Comparison of ENCODE assay signal across 8 cellular contexts in the genomic region with DNA sequence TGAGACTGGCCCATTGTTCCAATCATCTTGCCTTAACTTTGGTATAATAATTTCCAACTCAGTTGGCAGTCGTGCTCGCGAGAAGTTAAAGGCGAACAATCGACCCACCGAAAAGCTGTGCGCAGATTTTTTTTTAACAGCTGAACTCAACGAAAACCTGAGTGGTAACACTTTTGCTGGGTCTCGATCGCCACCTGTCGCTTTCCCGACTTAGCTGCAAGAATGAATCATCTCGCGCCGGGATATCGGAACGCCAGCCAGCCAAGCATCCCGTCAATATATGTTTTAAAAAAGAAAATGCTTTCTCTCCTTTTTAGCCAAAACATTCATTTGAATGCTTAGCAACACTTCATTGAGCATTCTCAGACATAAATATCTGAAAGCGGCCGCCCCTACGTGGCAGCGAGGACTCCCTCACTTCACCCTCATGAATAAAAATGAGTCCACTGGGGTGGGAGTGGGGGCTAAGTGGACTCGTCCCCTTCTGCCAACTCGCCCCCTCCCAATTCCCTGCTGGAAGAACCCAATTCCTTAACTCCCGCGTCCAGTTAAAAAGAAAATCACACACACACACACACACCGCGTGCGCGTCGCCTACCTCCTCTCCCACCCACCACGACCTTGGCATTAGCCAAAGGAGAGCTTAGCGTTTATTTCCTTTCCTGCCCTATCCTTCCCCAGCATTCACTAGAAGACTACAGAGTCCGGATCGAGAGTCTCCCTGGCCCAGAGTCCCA. TPM values are rescaled to one million over a fixed set of nuclear protein-coding genes. Genes with fewer than 3 reads are reported as not detected.
DNase-seq lines count a peak whose midpoint lies in the region; ATAC-seq, FAIRE-seq and TF ChIP-seq lines count a peak whose summit lies in the region.

No MANE protein-coding gene starts in this region.

- H3K9me3 ChIP-seq in SK-N-SH (no peaks in the 10 kb centered on the region), keratinocyte (ENCODE audit: control insufficient read depth, low read depth, low read length) (no peaks in the 10 kb centered on the region)

- peaks cover 3% of the 10 kb centered on the region for H3F3A ChIP-seq in SK-N-SH (replicated peaks; ENCODE audit: insufficient read depth)

- H2AFZ ChIP-seq in SK-N-SH (ENCODE audit: low read depth) (no peak overlapping the region), keratinocyte (ENCODE audit: control insufficient read depth, low read length) (peak overlapping the region; percentile 76)

- CTCF ChIA-PET in SK-N-SH (lab: Yijun Ruan, JAX), result interaction anchor here (0.8 to 9.0 kb wide), 18 partner anchors 13 to 1529 kb away, joined by 3 to 95 read pairs (median 3); a partner anchor contains a TSS

- no peaks in the 10 kb centered on the region for H3K36me3 ChIP-seq in SK-N-SH (replicated peaks in 1 of 2; ENCODE audit: control insufficient read depth in 1 of 2, insufficient read depth in 2 of 2, low read length in 1 of 2)
- peaks cover 3 to 8% of the 10 kb centered on the region in 2 experiments for H3K36me3 ChIP-seq in keratinocyte (ENCODE audit: control insufficient read depth in 2 of 2, extremely low read depth in 1 of 2, insufficient read depth in 2 of 2, low read length in 2 of 2)

- H3K27me3 ChIP-seq in SK-N-SH (ENCODE audit: insufficient read depth) (peaks cover 76% of the 10 kb centered on the region), keratinocyte (ENCODE audit: control insufficient read depth, extremely low read depth, insufficient read depth, low read length) (no peaks in the 10 kb centered on the region)

- peak; percentile 77 for TF ChIP-seq CTCF in LNCaP clone FGC (IDR thresholded peaks at IDR 0.05; ENCODE audit: control insufficient read depth, extremely low read depth, insufficient read depth)
- peak; percentile 79 for TF ChIP-seq CTCF in SK-N-SH (IDR thresholded peaks at IDR 0.05)
- TF ChIP-seq CTCF in keratinocyte (optimal IDR thresholded peaks at IDR 0.05 in 1 of 3, IDR thresholded peaks at IDR 0.05 in 1 of 3, conservative IDR thresholded peaks at IDR 0.05 in 1 of 3; ENCODE audit: extremely low read depth in 1 of 3, insufficient read depth in 2 of 3, low read length in 3 of 3), result peak; percentile 74 to 83 (median 82)

- WGBS in SK-N-SH (ENCODE audit: low lambda C conversion rate), result 3% methylated on average over 35 of the region's 35 CpGs

- peak; percentile 81 for TF ChIP-seq RAD21 in SK-N-SH (IDR thresholded peaks at IDR 0.05; ENCODE audit: low read length)

- dilution Hi-C loops in keratinocyte (cut with MboI; ENCODE audit: extremely low pct_ligation_motif_present, low sequenced_read_pairs), result no loop called here

- H3K4me1 ChIP-seq in SK-N-SH (ENCODE audit: control insufficient read depth in 1 of 2, insufficient read depth in 2 of 2, low read depth in 1 of 2, low read length in 1 of 2) (peaks cover 4% of the 10 kb centered on the region in 2 experiments; a peak in 1 of 4 replicates), keratinocyte (ENCODE audit: control insufficient read depth, extremely low read depth, insufficient read depth, low read length) (peaks cover 24% of the 10 kb centered on the region)

- H3K4me2 ChIP-seq in SK-N-SH (peak overlapping the region; percentile 73), keratinocyte (ENCODE audit: control insufficient read depth, extremely low read depth, insufficient read depth, low read depth, low read length) (peak overlapping the region; percentile 88)

- no peaks in the 10 kb centered on the region for H3K9me1 ChIP-seq in keratinocyte (ENCODE audit: control insufficient read depth, extremely low read depth, insufficient read depth, low read length)

- DNase-seq in GM03348 (ENCODE audit: low spot score) (peak; percentile 67), LNCaP clone FGC (ENCODE audit: low read depth) (peak; percentile 48), SK-N-SH (peak; percentile 74), dedifferentiated amniotic fluid mesenchymal stem cell (ENCODE audit: extremely low spot score) (peak; percentile 95), keratinocyte (ENCODE audit: low read depth, low spot score) (no peak)
- no peak for DNase-seq in central memory CD4-positive, alpha-beta T cell

- H3K9me2 ChIP-seq in SK-N-SH, result no peaks in the 10 kb centered on the region

- no peak for TF ChIP-seq EP300 in SK-N-SH (IDR thresholded peaks at IDR 0.05; ENCODE audit: borderline replicate concordance in 1 of 2, low read depth in 1 of 2, low read length in 1 of 2)

- no peak for ATAC-seq in HG02981 (IDR thresholded peaks at IDR 0.05; ENCODE audit: unreplicated experiment)

- POLR2A ChIA-PET in SK-N-SH (lab: Yijun Ruan, JAX), result no interaction called here

- H3K27ac ChIP-seq in SK-N-SH (ENCODE audit: low read depth in 2 of 2, low read length in 1 of 2) (no peak overlapping the region), keratinocyte (ENCODE audit: control insufficient read depth, insufficient read depth, low read length) (peak overlapping the region; percentile 92), skin epidermis (peak overlapping the region in 19 of 21 experiments; percentile 48 to 86 (median 71))

- peak; percentile 93 for FAIRE-seq in keratinocyte (lab: Jason Lieb, UNC)

- no peak overlapping the region for H3K4me3 ChIP-seq in LNCaP clone FGC (ENCODE audit: low read depth, low read length)
- peak overlapping the region in 1 of 2 experiments; percentile 16; a peak in 2 of 4 replicates for H3K4me3 ChIP-seq in SK-N-SH (ENCODE audit: low read depth in 2 of 2, low read length in 1 of 2)
- H3K4me3 ChIP-seq in keratinocyte (ENCODE audit: control insufficient read depth in 2 of 3, extremely low read depth in 1 of 3, insufficient read depth in 2 of 3, low read depth in 1 of 3, low read length in 3 of 3), result peak overlapping the region; percentile 77 to 98 (median 97)
- peak overlapping the region; percentile 28 to 56 (median 46) for H3K4me3 ChIP-seq in skin epidermis

- no peaks in the 10 kb centered on the region for H3K79me2 ChIP-seq in SK-N-SH (ENCODE audit: insufficient read depth)
- H3K79me2 ChIP-seq in keratinocyte (ENCODE audit: control insufficient read depth, insufficient read depth, low read length), result peaks cover 58% of the 10 kb centered on the region

- H3K9ac ChIP-seq in SK-N-SH, result no peak overlapping the region
- peak overlapping the region; percentile 98 for H3K9ac ChIP-seq in keratinocyte (ENCODE audit: control insufficient read depth, extremely low read depth, insufficient read depth, low read length)

- H4K20me1 ChIP-seq in SK-N-SH (ENCODE audit: insufficient read depth) (no peaks in the 10 kb centered on the region), keratinocyte (ENCODE audit: control insufficient read depth, extremely low read depth, insufficient read depth, low read length) (no peaks in the 10 kb centered on the region)

TF ChIP-seq in SK-N-SH, 30 proteins besides CTCF, POLR2A, EP300 and RAD21 (continues in another document):
- no peak for TF ChIP-seq EZH2phosphoT487 (IDR thresholded peaks at IDR 0.05; ENCODE audit: borderline replicate concordance, low read depth)
- TF ChIP-seq, protein P1, sequence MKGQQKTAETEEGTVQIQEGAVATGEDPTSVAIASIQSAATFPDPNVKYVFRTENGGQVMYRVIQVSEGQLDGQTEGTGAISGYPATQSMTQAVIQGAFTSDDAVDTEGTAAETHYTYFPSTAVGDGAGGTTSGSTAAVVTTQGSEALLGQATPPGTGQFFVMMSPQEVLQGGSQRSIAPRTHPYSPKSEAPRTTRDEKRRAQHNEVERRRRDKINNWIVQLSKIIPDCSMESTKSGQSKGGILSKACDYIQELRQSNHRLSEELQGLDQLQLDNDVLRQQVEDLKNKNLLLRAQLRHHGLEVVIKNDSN (IDR thresholded peaks at IDR 0.05; ENCODE audit: borderline replicate concordance, low read depth), result no peak
- TF ChIP-seq, protein P2, sequence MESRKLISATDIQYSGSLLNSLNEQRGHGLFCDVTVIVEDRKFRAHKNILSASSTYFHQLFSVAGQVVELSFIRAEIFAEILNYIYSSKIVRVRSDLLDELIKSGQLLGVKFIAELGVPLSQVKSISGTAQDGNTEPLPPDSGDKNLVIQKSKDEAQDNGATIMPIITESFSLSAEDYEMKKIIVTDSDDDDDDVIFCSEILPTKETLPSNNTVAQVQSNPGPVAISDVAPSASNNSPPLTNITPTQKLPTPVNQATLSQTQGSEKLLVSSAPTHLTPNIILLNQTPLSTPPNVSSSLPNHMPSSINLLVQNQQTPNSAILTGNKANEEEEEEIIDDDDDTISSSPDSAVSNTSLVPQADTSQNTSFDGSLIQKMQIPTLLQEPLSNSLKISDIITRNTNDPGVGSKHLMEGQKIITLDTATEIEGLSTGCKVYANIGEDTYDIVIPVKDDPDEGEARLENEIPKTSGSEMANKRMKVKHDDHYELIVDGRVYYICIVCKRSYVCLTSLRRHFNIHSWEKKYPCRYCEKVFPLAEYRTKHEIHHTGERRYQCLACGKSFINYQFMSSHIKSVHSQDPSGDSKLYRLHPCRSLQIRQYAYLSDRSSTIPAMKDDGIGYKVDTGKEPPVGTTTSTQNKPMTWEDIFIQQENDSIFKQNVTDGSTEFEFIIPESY (IDR thresholded peaks at IDR 0.05; ENCODE audit: borderline replicate concordance, low read depth), result no peak

RNA-seq across cellular contexts. Expression of a gene that starts 1.5 kb away (rescaled TPM):
- polyA plus RNA-seq in SK-N-SH (2012; rRNA removed), result 0.03 and 0.10 TPM in 2 replicates
- polyA plus RNA-seq in SK-N-SH (2012; cell fraction: cytosol; rRNA removed), result 0.04 and 0.05 TPM in 2 replicates
- 0.06 and 0.08 TPM in 2 replicates for polyA plus RNA-seq in SK-N-SH (2012; cell fraction: nucleus; rRNA removed)
- polyA plus RNA-seq in keratinocyte, result 82.3 to 152 TPM (median 96.9 TPM) in 3 replicates
- polyA plus RNA-seq in keratinocyte (2011; ENCODE audit: low read depth), result 7.1 TPM
- polyA plus RNA-seq in keratinocyte (2011; cell fraction: cytosol; rRNA removed), result 15.0 and 22.4 TPM in 2 replicates
- 195 and 205 TPM in 2 replicates for polyA plus RNA-seq in keratinocyte (2011; cell fraction: nucleus; rRNA removed)
- polyA plus RNA-seq in keratinocyte (2012; ENCODE audit: low replicate concordance), result 3.6 and 129 TPM in 2 replicates
- polyA minus RNA-seq in keratinocyte, result 274 to 427 TPM (median 290 TPM) in 3 replicates
- polyA minus RNA-seq in keratinocyte (2011; cell fraction: cytosol; rRNA and poly(A)+ RNA removed), result 51.0 TPM
- polyA minus RNA-seq in keratinocyte (2011; cell fraction: nucleus; rRNA and poly(A)+ RNA removed), result 365 and 633 TPM in 2 replicates

RNA-seq across cellular contexts. Expression of a gene that starts 39.2 kb away (rescaled TPM):
- polyA plus RNA-seq in SK-N-SH (2012; rRNA removed), result 431 and 600 TPM in 2 replicates
- 554 and 614 TPM in 2 replicates for polyA plus RNA-seq in SK-N-SH (2012; cell fraction: cytosol; rRNA removed)
- polyA plus RNA-seq in SK-N-SH (2012; cell fraction: nucleus; rRNA removed), result 123 and 150 TPM in 2 replicates
- polyA plus RNA-seq in keratinocyte, result 160 to 489 TPM (median 474 TPM) in 3 replicates
- polyA plus RNA-seq in keratinocyte (2011; ENCODE audit: low read depth), result 441 TPM
- polyA plus RNA-seq in keratinocyte (2011; cell fraction: cytosol; rRNA removed), result 152 and 383 TPM in 2 replicates
- polyA plus RNA-seq in keratinocyte (2011; cell fraction: nucleus; rRNA removed), result 97.3 and 102 TPM in 2 replicates
- 399 and 440 TPM in 2 replicates for polyA plus RNA-seq in keratinocyte (2012; ENCODE audit: low replicate concordance)
- 31.6 to 65.8 TPM (median 56.6 TPM) in 3 replicates for polyA minus RNA-seq in keratinocyte
- 76.7 TPM for polyA minus RNA-seq in keratinocyte (2011; cell fraction: cytosol; rRNA and poly(A)+ RNA removed)
- polyA minus RNA-seq in keratinocyte (2011; cell fraction: nucleus; rRNA and poly(A)+ RNA removed), result 8.4 and 14.3 TPM in 2 replicates

Comparison
In these comparisons a context has a peak if more than half of its experiments do, and no peak if none do; other contexts are left out.
1. DNase-seq: peak in GM03348 (single experiment), LNCaP clone FGC (single experiment), SK-N-SH (single experiment) and dedifferentiated amniotic fluid mesenchymal stem cell (single experiment); none in keratinocyte (single experiment) and central memory CD4-positive, alpha-beta T cell (single experiment).
2. H3K27ac ChIP-seq: peak in keratinocyte (single experiment) and skin epidermis (19 of 21); none in SK-N-SH (0 of 2).
3. RNA of a gene that starts 1.5 kb away (polyA plus RNA-seq): 3.6 to 205 TPM in keratinocyte; 0.03 to 0.10 TPM in SK-N-SH; every median in the first group is over 4 times any median in the second.
4. Peak in every context shown above with its lines, with median percentiles within 50 percentile points of each other: CTCF ChIP-seq.